ENCODE assay signal across 30 cellular contexts in genomic region chr2:9401059-9401547, GRCh38. TPM values are rescaled to one million over a fixed set of nuclear protein-coding genes. Genes with fewer than 3 reads are reported as not detected.
DNase-seq lines count a peak whose midpoint lies in the region; ATAC-seq and TF ChIP-seq lines count a peak whose summit lies in the region.
"Had no signal": no experiment of that assay in that cellular context is flagged by ENCODE, and none has a peak within 500 bp of the region (broad histone marks: within the 10 kb centered on the region; RNA-seq: fewer than 3 reads in every experiment).

No MANE protein-coding gene starts in this region.

- BruUV-seq in OCI-LY7 (replicated peaks; lab: Mats Ljungman, UMichigan), result no TSS peak

- intact Hi-C loops in naive thymus-derived CD4-positive, alpha-beta T cell (cut with micrococcal nuclease), result no loop called here
- intact Hi-C loops in OCI-LY7 (cut with micrococcal nuclease; ENCODE audit: unreplicated experiment), result no loop called here

- no peak overlapping the region for H3K4me2 ChIP-seq in OCI-LY7 (ENCODE audit: low read length)
- H3K4me2 ChIP-seq: hepatocyte, smooth muscle cell had no signal

- no peak for DNase-seq in activated naive CD4-positive, alpha-beta T cell treated with anti-CD3 and anti-CD28 coated beads, Interleukin-2, amount 50 U/mL, for 72 hours (ENCODE audit: low spot score in 2 of 2)
- DNase-seq in activated naive CD4-positive, alpha-beta T cell (lab: John Stamatoyannopoulos, UW), result no peak
- DNase-seq in islet precursor cell (peak; percentile 40), progenitor cell of endocrine pancreas (ENCODE audit: low spot score, unreplicated experiment) (no peak), NCI-H82 treated with DMSO at 0.1 percent for 48 hours (lab: John Stamatoyannopoulos, UW; ENCODE audit: unreplicated experiment) (no peak), OCI-LY7 (ENCODE audit: low spot score) (no peak), Ammon's horn (ENCODE audit: low spot score) (no peak)
- no peak for DNase-seq in naive thymus-derived CD4-positive, alpha-beta T cell
- DNase-seq: 8988T; activated CD4-positive, alpha-beta memory T cell treated with anti-CD3 and anti-CD28 coated beads, Interleukin-2, amount 10 ng/mL, durations not matched to agents 7 days and 5 days; activated naive CD8-positive, alpha-beta T cell treated with anti-CD3 and anti-CD28 coated beads, Interleukin-2, amount 10 ng/mL, durations not matched to agents 7 days and 5 days; CD8-positive, alpha-beta T cell; DMS 273 treated with DMSO at 0.1 percent for 48 hours; H7; KG1; MM.1S; NCI-H2029; NCI-H526 treated with DMSO at 0.1 percent for 48 hours; retina; stimulated activated CD4-positive, alpha-beta T cell treated with anti-CD3 and anti-CD28 coated beads, Interleukin-2, amount 100 ng/mL, for 24 hours; T-helper 1 cell had no signal

- no peak overlapping the region for H3K4me3 ChIP-seq in naive thymus-derived CD4-positive, alpha-beta T cell (ENCODE audit: low read length)
- no peak overlapping the region for H3K4me3 ChIP-seq in OCI-LY7 (ENCODE audit: low read depth, low read length, poor library complexity, severe bottlenecking)
- H3K4me3 ChIP-seq: ascending aorta, gastroesophageal sphincter, hepatocyte, SJSA1, smooth muscle cell had no signal

- H3K4me1 ChIP-seq in naive thymus-derived CD4-positive, alpha-beta T cell (ENCODE audit: control insufficient read depth in 2 of 2, insufficient read depth in 2 of 2, low read length in 2 of 2), result no peaks in the 10 kb centered on the region
- H3K4me1 ChIP-seq in OCI-LY7 (ENCODE audit: insufficient read depth, low read length, poor library complexity, severe bottlenecking), result peaks cover 4% of the 10 kb centered on the region
- H3K4me1 ChIP-seq: ascending aorta, SJSA1 had no signal

- H4K20me1 ChIP-seq in OCI-LY7 (ENCODE audit: insufficient read depth, low read length), result no peaks in the 10 kb centered on the region

- H2AFZ ChIP-seq in OCI-LY7 (ENCODE audit: low read length), result no peak overlapping the region
- H2AFZ ChIP-seq: hepatocyte had no signal

- no peaks in the 10 kb centered on the region for H3K79me2 ChIP-seq in OCI-LY7 (ENCODE audit: insufficient read depth, low read depth, low read length)
- H3K79me2 ChIP-seq: hepatocyte had no signal

- no peaks in the 10 kb centered on the region for H3K9me3 Mint-ChIP-seq in activated naive CD4-positive, alpha-beta T cell treated with anti-CD3 and anti-CD28 coated beads, Interleukin-2, amount 50 U/mL, for 72 hours
- no peaks in the 10 kb centered on the region for H3K9me3 Mint-ChIP-seq in progenitor cell of endocrine pancreas (ENCODE audit: low read depth)
- H3K9me3 Mint-ChIP-seq in naive thymus-derived CD4-positive, alpha-beta T cell, result no peaks in the 10 kb centered on the region
- H3K9me3 Mint-ChIP-seq: activated CD4-positive, alpha-beta memory T cell treated with anti-CD3 and anti-CD28 coated beads, Interleukin-2, amount 10 ng/mL, durations not matched to agents 7 days and 5 days; activated naive CD8-positive, alpha-beta T cell treated with anti-CD3 and anti-CD28 coated beads, Interleukin-2, amount 10 ng/mL, durations not matched to agents 7 days and 5 days; activated T-helper 2 cell treated with anti-CD3 and anti-CD28 coated beads, Interferon-gamma antibody, Interleukin-2, Interleukin-4, amounts not matched to agents 10 μg/mL and 5 μg/mL and 100 μg/mL, durations not matched to agents 14 hours and 24 hours and 36 hours; CD8-positive, alpha-beta T cell; dendritic cell treated with granulocyte-macrophage colony-stimulating factor and Interleukin-4, amounts not matched to agents 40 ng/mL and 50 ng/mL, for 4 days; memory B cell had no signal

- H3K4me3 Mint-ChIP-seq in progenitor cell of endocrine pancreas (ENCODE audit: low read depth), result no peak overlapping the region
- no peak overlapping the region for H3K4me3 Mint-ChIP-seq in naive thymus-derived CD4-positive, alpha-beta T cell
- H3K4me3 Mint-ChIP-seq: activated CD4-positive, alpha-beta memory T cell treated with anti-CD3 and anti-CD28 coated beads, Interleukin-2, amount 10 ng/mL, durations not matched to agents 7 days and 5 days; activated naive CD8-positive, alpha-beta T cell treated with anti-CD3 and anti-CD28 coated beads, Interleukin-2, amount 10 ng/mL, durations not matched to agents 7 days and 5 days; CD8-positive, alpha-beta T cell; dendritic cell treated with granulocyte-macrophage colony-stimulating factor and Interleukin-4, amounts not matched to agents 40 ng/mL and 50 ng/mL, for 4 days; memory B cell had no signal

- no peaks in the 10 kb centered on the region for H3K27me3 ChIP-seq in naive thymus-derived CD4-positive, alpha-beta T cell (ENCODE audit: control insufficient read depth in 2 of 2, insufficient read depth in 2 of 2, low read length in 2 of 2)
- H3K27me3 ChIP-seq: ascending aorta, gastroesophageal sphincter, hepatocyte, SJSA1 had no signal

- H3K9me3 ChIP-seq in naive thymus-derived CD4-positive, alpha-beta T cell (ENCODE audit: control insufficient read depth in 2 of 3, low read length in 3 of 3), result no peaks in the 10 kb centered on the region
- no peaks in the 10 kb centered on the region for H3K9me3 ChIP-seq in OCI-LY7 (ENCODE audit: low read length)
- H3K9me3 ChIP-seq: ascending aorta, gastroesophageal sphincter, SJSA1 had no signal

- POLR2A ChIA-PET in naive thymus-derived CD4-positive, alpha-beta T cell (lab: Charles Lee), result interaction anchor here (0.9 kb wide), 1 partner anchor 72 kb away, joined by 4 read pairs; no protein-coding TSS in a partner anchor
- POLR2A ChIA-PET in OCI-LY7 (lab: Charles Lee), result interaction anchor here (0.6 to 0.7 kb wide), 2 partner anchors 70 to 159 kb away, joined by 3 to 6 read pairs; no protein-coding TSS in a partner anchor

- no peak for TF ChIP-seq CTCF in progenitor cell of endocrine pancreas (IDR thresholded peaks at IDR 0.05; ENCODE audit: unreplicated experiment)
- TF ChIP-seq CTCF in OCI-LY7 (conservative IDR thresholded peaks at IDR 0.05; ENCODE audit: low read length), result no peak

- peak overlapping the region; percentile 11 to 74 for H3K27ac Mint-ChIP-seq in activated naive CD4-positive, alpha-beta T cell treated with anti-CD3 and anti-CD28 coated beads, Interleukin-2, amount 50 U/mL, for 72 hours
- H3K27ac Mint-ChIP-seq in progenitor cell of endocrine pancreas, result peak overlapping the region; percentile 89
- H3K27ac Mint-ChIP-seq in naive thymus-derived CD4-positive, alpha-beta T cell, result no peak overlapping the region
- H3K27ac Mint-ChIP-seq: activated CD4-positive, alpha-beta memory T cell treated with anti-CD3 and anti-CD28 coated beads, Interleukin-2, amount 10 ng/mL, durations not matched to agents 7 days and 5 days; activated T-helper 2 cell treated with anti-CD3 and anti-CD28 coated beads, Interferon-gamma antibody, Interleukin-2, Interleukin-4, amounts not matched to agents 10 μg/mL and 5 μg/mL and 100 μg/mL, durations not matched to agents 14 hours and 24 hours and 36 hours; CD8-positive, alpha-beta T cell; dendritic cell treated with granulocyte-macrophage colony-stimulating factor and Interleukin-4, amounts not matched to agents 40 ng/mL and 50 ng/mL, for 4 days had no signal

- peaks cover 0 to 3% (median 0%) of the 10 kb centered on the region in 3 experiments for H3K36me3 ChIP-seq in naive thymus-derived CD4-positive, alpha-beta T cell (ENCODE audit: control insufficient read depth in 2 of 3, insufficient read depth in 3 of 3, low read length in 3 of 3)
- H3K36me3 ChIP-seq in OCI-LY7 (ENCODE audit: insufficient read depth, low read length), result no peaks in the 10 kb centered on the region

- no peaks in the 10 kb centered on the region for H3K9me2 ChIP-seq in OCI-LY7 (ENCODE audit: insufficient read depth, low read length)

- no peaks in the 10 kb centered on the region for H3K36me3 Mint-ChIP-seq in activated naive CD4-positive, alpha-beta T cell treated with anti-CD3 and anti-CD28 coated beads, Interleukin-2, amount 50 U/mL, for 72 hours
- peaks cover 15% of the 10 kb centered on the region for H3K36me3 Mint-ChIP-seq in progenitor cell of endocrine pancreas (ENCODE audit: insufficient read depth)
- peaks cover 0 to 3% (median 0%) of the 10 kb centered on the region in 5 donors for H3K36me3 Mint-ChIP-seq in naive thymus-derived CD4-positive, alpha-beta T cell
- H3K36me3 Mint-ChIP-seq: activated naive CD8-positive, alpha-beta T cell treated with anti-CD3 and anti-CD28 coated beads, Interleukin-2, amount 10 ng/mL, durations not matched to agents 7 days and 5 days had no signal

- no peaks in the 10 kb centered on the region for H3K27me3 Mint-ChIP-seq in progenitor cell of endocrine pancreas
- no peaks in the 10 kb centered on the region for H3K27me3 Mint-ChIP-seq in naive thymus-derived CD4-positive, alpha-beta T cell
- H3K27me3 Mint-ChIP-seq: activated naive CD8-positive, alpha-beta T cell treated with anti-CD3 and anti-CD28 coated beads, Interleukin-2, amount 10 ng/mL, durations not matched to agents 7 days and 5 days; dendritic cell treated with granulocyte-macrophage colony-stimulating factor and Interleukin-4, amounts not matched to agents 40 ng/mL and 50 ng/mL, for 4 days had no signal

- no peak for ATAC-seq in activated naive CD4-positive, alpha-beta T cell treated with anti-CD3 and anti-CD28 coated beads, Interleukin-2, amount 50 U/mL, for 72 hours
- ATAC-seq in naive thymus-derived CD4-positive, alpha-beta T cell, result no peak
- ATAC-seq: activated CD4-positive, CD25-positive, alpha-beta regulatory T cell treated with anti-CD3 and anti-CD28 coated beads, Interleukin-2, amount 50 U/mL, for 24 hours; CD8-positive, alpha-beta T cell; gastroesophageal sphincter had no signal

- peaks cover 4% of the 10 kb centered on the region for H3K4me1 Mint-ChIP-seq in progenitor cell of endocrine pancreas (ENCODE audit: low read depth)
- H3K4me1 Mint-ChIP-seq in naive thymus-derived CD4-positive, alpha-beta T cell, result peaks cover 0 to 4% (median 0%) of the 10 kb centered on the region in 7 donors
- H3K4me1 Mint-ChIP-seq: activated naive CD8-positive, alpha-beta T cell treated with anti-CD3 and anti-CD28 coated beads, Interleukin-2, amount 10 ng/mL, durations not matched to agents 7 days and 5 days had no signal

- no peak overlapping the region for H3K27ac ChIP-seq in naive thymus-derived CD4-positive, alpha-beta T cell (ENCODE audit: low read depth, low read length)
- no peak overlapping the region for H3K27ac ChIP-seq in OCI-LY7 (ENCODE audit: low read depth, low read length, poor library complexity, severe bottlenecking)
- H3K27ac ChIP-seq: hepatocyte, SJSA1 had no signal

- CTCF ChIA-PET in naive thymus-derived CD4-positive, alpha-beta T cell (lab: Charles Lee), result no interaction called here
- CTCF ChIA-PET in OCI-LY7 (lab: Charles Lee; ENCODE audit: unreplicated experiment), result interaction anchor here (0.9 kb wide), 1 partner anchor 25 kb away, joined by 3 read pairs; no protein-coding TSS in a partner anchor

RNA-seq across cellular contexts. Expression of gene ITGB1BP1, which starts 22.2 kb away (rescaled TPM):
- 100 to 1,000 TPM; 101 to 173 TPM for total RNA-seq in activated naive CD4-positive, alpha-beta T cell treated with anti-CD3 and anti-CD28 coated beads, Interleukin-2, amount 50 U/mL, for 72 hours
- total RNA-seq in progenitor cell of endocrine pancreas, result 40.7 and 41.8 TPM in 2 replicates
- total RNA-seq in naive thymus-derived CD4-positive, alpha-beta T cell, result 100 to 1,000 TPM in 1 of 5 experiments, 10 to 100 TPM in 4; 45.1 to 107 (median 54.3) TPM
- 100 to 1,000 TPM; 109 to 123 TPM for polyA plus RNA-seq in naive thymus-derived CD4-positive, alpha-beta T cell
- 51.9 and 54.0 TPM in 2 replicates for total RNA-seq in OCI-LY7 (2014; rRNA removed; shearing (Covaris generic))
- 102 and 105 TPM in 2 replicates for total RNA-seq in OCI-LY7 (2022)

RNA-seq across cellular contexts. Expression of gene CPSF3, which starts 22.4 kb away (rescaled TPM):
- total RNA-seq in activated naive CD4-positive, alpha-beta T cell treated with anti-CD3 and anti-CD28 coated beads, Interleukin-2, amount 50 U/mL, for 72 hours, result 10 to 100 TPM; 55.8 to 63.3 TPM
- total RNA-seq in progenitor cell of endocrine pancreas (60.3 and 60.4 TPM in 2 replicates), OCI-LY7 (2022) (88.3 and 95.2 TPM in 2 replicates)
- 10 to 100 TPM; 18.0 to 47.8 (median 21.7) TPM for total RNA-seq in naive thymus-derived CD4-positive, alpha-beta T cell
- 10 to 100 TPM; 22.2 to 27.7 TPM for polyA plus RNA-seq in naive thymus-derived CD4-positive, alpha-beta T cell
- 52.0 and 54.5 TPM in 2 replicates for total RNA-seq in OCI-LY7 (2014; rRNA removed; shearing (Covaris generic))

Comparison
In these comparisons a context has a peak if more than half of its experiments do, and no peak if none do; other contexts are left out.
1. H3K27ac Mint-ChIP-seq: peak in activated naive CD4-positive, alpha-beta T cell treated with anti-CD3 and anti-CD28 coated beads, Interleukin-2, amount 50 U/mL, for 72 hours (2 of 2) and progenitor cell of endocrine pancreas (single experiment); none in naive thymus-derived CD4-positive, alpha-beta T cell (0 of 9).